23 cellular contexts compared by ENCODE assay signal in the genomic region with DNA sequence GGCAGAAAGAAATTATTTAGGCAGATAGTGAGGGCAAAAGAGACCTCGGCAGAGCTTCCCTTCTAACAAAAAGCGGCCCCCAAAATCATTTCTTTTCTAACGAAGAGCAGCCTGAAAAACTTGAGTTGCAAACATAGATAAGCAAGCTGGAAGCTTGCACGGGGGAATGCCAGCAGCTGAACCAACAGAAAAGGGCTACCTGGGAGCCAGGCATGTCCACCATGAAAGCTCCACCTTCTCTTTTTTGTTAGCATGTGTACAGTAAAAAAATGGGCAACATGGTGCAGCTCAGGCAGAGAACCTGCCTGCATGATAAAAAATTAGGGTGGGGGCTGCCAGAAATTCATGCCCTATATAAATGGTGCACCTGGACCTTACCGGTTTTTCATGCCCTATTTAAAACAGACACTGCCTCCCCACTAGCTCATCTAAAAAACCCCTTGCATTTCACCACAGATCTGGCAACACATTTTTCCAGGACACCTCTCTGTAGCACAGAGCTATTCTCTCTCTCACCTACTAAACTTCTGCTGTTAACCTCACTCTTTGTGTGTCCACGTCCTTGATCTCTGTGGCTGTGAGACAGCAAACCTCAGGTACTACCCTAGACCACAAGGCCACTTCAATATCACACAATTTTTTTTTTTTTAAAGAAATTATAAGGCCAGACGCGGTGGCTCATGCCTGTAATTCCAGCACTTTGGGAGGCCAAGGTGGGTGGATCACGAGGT. TPM values are rescaled to one million over a fixed set of nuclear protein-coding genes. Genes with fewer than 3 reads are reported as not detected.
A peak's percentile ranks its signal among the peaks of the same experiment; 100 is the strongest.
DNase-seq lines count a peak whose midpoint lies in the region; ATAC-seq and TF ChIP-seq lines count a peak whose summit lies in the region.
"Had no signal": no experiment of that assay in that cellular context is flagged by ENCODE, and none has a peak within 500 bp of the region (broad histone marks: within the 10 kb centered on the region; RNA-seq: fewer than 3 reads in every experiment).

No MANE protein-coding gene starts in this region.

- peaks cover 4% of the 10 kb centered on the region for H3K4me1 Mint-ChIP-seq in activated CD4-positive, alpha-beta T cell treated with anti-CD3 and anti-CD28 coated beads, Interleukin-2, amount 10 ng/mL, durations not matched to agents 24 days and 14 days
- H3K4me1 Mint-ChIP-seq in natural killer cell treated with Interleukin-12 subunit alpha and Interleukin-12 subunit beta and Interleukin-15 and Interleukin-18, amount 100 ng/mL, for 72 hours (ENCODE audit: low read depth in 2 of 2), result peaks cover 4 to 6% of the 10 kb centered on the region in 2 donors

- peaks cover 12% of the 10 kb centered on the region for H3K36me3 Mint-ChIP-seq in activated CD4-positive, alpha-beta T cell treated with anti-CD3 and anti-CD28 coated beads, Interleukin-2, amount 10 ng/mL, durations not matched to agents 24 days and 14 days (ENCODE audit: low read depth)
- no peaks in the 10 kb centered on the region for H3K36me3 Mint-ChIP-seq in natural killer cell treated with Interleukin-12 subunit alpha and Interleukin-12 subunit beta and Interleukin-15 and Interleukin-18, amount 100 ng/mL, for 72 hours

- H3K4me3 ChIP-seq in body of pancreas, result no peak overlapping the region
- no peak overlapping the region for H3K4me3 ChIP-seq in effector memory CD4-positive, alpha-beta T cell (ENCODE audit: insufficient read depth, low read depth, low read length, poor library complexity, severe bottlenecking)
- H3K4me3 ChIP-seq: BLaER1, SK-N-MC had no signal

- peaks cover 35% of the 10 kb centered on the region for H3K4me1 ChIP-seq in body of pancreas
- H3K4me1 ChIP-seq in effector memory CD4-positive, alpha-beta T cell (ENCODE audit: control insufficient read depth, insufficient read depth, low read length, poor library complexity, severe bottlenecking), result no peaks in the 10 kb centered on the region
- H3K4me1 ChIP-seq: BLaER1, Caco-2 had no signal

- no peaks in the 10 kb centered on the region for H3K27me3 Mint-ChIP-seq in activated CD4-positive, alpha-beta T cell treated with anti-CD3 and anti-CD28 coated beads, Interleukin-2, amount 10 ng/mL, durations not matched to agents 24 days and 14 days
- H3K27me3 Mint-ChIP-seq in natural killer cell treated with Interleukin-12 subunit alpha and Interleukin-12 subunit beta and Interleukin-15 and Interleukin-18, amount 100 ng/mL, for 72 hours, result no peaks in the 10 kb centered on the region
- H3K27me3 Mint-ChIP-seq: CD4-positive, alpha-beta T cell had no signal

- H3K27me3 ChIP-seq in body of pancreas, result no peaks in the 10 kb centered on the region
- H3K27me3 ChIP-seq in effector memory CD4-positive, alpha-beta T cell (replicated peaks; ENCODE audit: control insufficient read depth, insufficient read depth, low read length, poor library complexity, severe bottlenecking), result no peaks in the 10 kb centered on the region
- H3K27me3 ChIP-seq: BLaER1 had no signal

- H3K27ac Mint-ChIP-seq in activated CD4-positive, alpha-beta T cell treated with anti-CD3 and anti-CD28 coated beads, Interleukin-2, amount 10 ng/mL, durations not matched to agents 24 days and 14 days, result no peak overlapping the region
- H3K27ac Mint-ChIP-seq in natural killer cell treated with Interleukin-12 subunit alpha and Interleukin-12 subunit beta and Interleukin-15 and Interleukin-18, amount 100 ng/mL, for 72 hours, result no peak overlapping the region
- H3K27ac Mint-ChIP-seq: CD4-positive, alpha-beta T cell had no signal

- TF ChIP-seq POLR2A in body of pancreas (IDR thresholded peaks at IDR 0.05), result no peak

- WGBS in body of pancreas, 2 donors, result 37 to 39% methylated on average over 9 of the region's 9 CpGs

- ATAC-seq in body of pancreas, result peak; percentile 92
- peak; percentile 49 to 69 for ATAC-seq in natural killer cell treated with Interleukin-12 subunit alpha and Interleukin-12 subunit beta and Interleukin-15 and Interleukin-18, amount 100 ng/mL, for 72 hours
- ATAC-seq in GM18868 (IDR thresholded peaks at IDR 0.05; ENCODE audit: unreplicated experiment), result no peak
- ATAC-seq: PC-3 had no signal

- peak; percentile 54 for DNase-seq in activated CD4-positive, alpha-beta T cell treated with anti-CD3 and anti-CD28 coated beads, Interleukin-2, amount 10 ng/mL, durations not matched to agents 24 days and 14 days
- no peak for DNase-seq in activated CD4-positive, alpha-beta T cell treated with anti-CD3 and anti-CD28 coated beads, Interleukin-2, amount 50 U/mL, for 4 hours
- DNase-seq in NCI-H146 treated with DMSO at 0.1 percent for 48 hours (lab: John Stamatoyannopoulos, UW; ENCODE audit: unreplicated experiment) (peak; percentile 20), body of pancreas (peak; percentile 84 to 90 (median 88))
- no peak for DNase-seq in natural killer cell treated with Interleukin-12 subunit alpha and Interleukin-12 subunit beta and Interleukin-15 and Interleukin-18, amount 100 ng/mL, for 72 hours (ENCODE audit: low spot score)
- no peak for DNase-seq in effector memory CD4-positive, alpha-beta T cell
- DNase-seq in stimulated activated CD4-positive, alpha-beta T cell treated with anti-CD3 and anti-CD28 coated beads, Interleukin-12 subunit alpha, Interleukin-12 subunit beta, amount 100 ng/mL, for 4 hours, result no peak
- DNase-seq: ACHN; Caco-2; CD4-positive, alpha-beta T cell; DMS 273 treated with DMSO at 0.1 percent for 48 hours; DMS79 treated with DMSO at 0.1 percent for 48 hours; Kasumi-1; NCI-H187; NCI-H2107; NCI-H446 treated with DMSO at 0.1 percent for 48 hours; NCI-H526 treated with DMSO at 0.1 percent for 48 hours; PC-3; SHP77 treated with DMSO at 0.1 percent for 48 hours had no signal

- peak overlapping the region; percentile 48 to 82 (median 56) for H3K27ac ChIP-seq in body of pancreas
- H3K27ac ChIP-seq in effector memory CD4-positive, alpha-beta T cell (ENCODE audit: insufficient read depth, low read length, poor library complexity, severe bottlenecking), result no peak overlapping the region
- H3K27ac ChIP-seq: 22Rv1, BLaER1, SK-N-MC had no signal

- no peak for TF ChIP-seq CTCF in body of pancreas (IDR thresholded peaks at IDR 0.05)

- H3K9me3 ChIP-seq in body of pancreas, result no peaks in the 10 kb centered on the region
- H3K9me3 ChIP-seq in effector memory CD4-positive, alpha-beta T cell (ENCODE audit: control insufficient read depth, low read length), result no peaks in the 10 kb centered on the region
- H3K9me3 ChIP-seq: Caco-2 had no signal

- H3K36me3 ChIP-seq in body of pancreas (replicated peaks in 1 of 2; ENCODE audit: insufficient read depth in 1 of 2, low read depth in 2 of 2), result peaks cover 0 to 4% of the 10 kb centered on the region in 2 donors
- no peaks in the 10 kb centered on the region for H3K36me3 ChIP-seq in effector memory CD4-positive, alpha-beta T cell (ENCODE audit: control insufficient read depth, insufficient read depth, low read length)

- H3K9me3 Mint-ChIP-seq in activated CD4-positive, alpha-beta T cell treated with anti-CD3 and anti-CD28 coated beads, Interleukin-2, amount 10 ng/mL, durations not matched to agents 24 days and 14 days, result no peaks in the 10 kb centered on the region
- no peaks in the 10 kb centered on the region for H3K9me3 Mint-ChIP-seq in natural killer cell treated with Interleukin-12 subunit alpha and Interleukin-12 subunit beta and Interleukin-15 and Interleukin-18, amount 100 ng/mL, for 72 hours
- H3K9me3 Mint-ChIP-seq: CD4-positive, alpha-beta T cell had no signal

- intact Hi-C loops in activated CD4-positive, alpha-beta T cell treated with anti-CD3 and anti-CD28 coated beads, Interleukin-2, amount 10 ng/mL, durations not matched to agents 24 days and 14 days (cut with micrococcal nuclease), result no loop called here
- intact Hi-C loops in body of pancreas (cut with DNase I), result no loop called here

- no peak overlapping the region for H3K4me3 Mint-ChIP-seq in activated CD4-positive, alpha-beta T cell treated with anti-CD3 and anti-CD28 coated beads, Interleukin-2, amount 10 ng/mL, durations not matched to agents 24 days and 14 days
- no peak overlapping the region for H3K4me3 Mint-ChIP-seq in natural killer cell treated with Interleukin-12 subunit alpha and Interleukin-12 subunit beta and Interleukin-15 and Interleukin-18, amount 100 ng/mL, for 72 hours
- H3K4me3 Mint-ChIP-seq: CD4-positive, alpha-beta T cell had no signal

RNA-seq across cellular contexts. Expression of a gene that starts 18.7 kb away (rescaled TPM):
- total RNA-seq in activated CD4-positive, alpha-beta T cell treated with anti-CD3 and anti-CD28 coated beads, Interleukin-2, amount 10 ng/mL, durations not matched to agents 24 days and 14 days, result 27.4 and 28.0 TPM in 2 replicates
- total RNA-seq in body of pancreas, result 10 to 100 TPM; 40.0 to 42.2 TPM
- 10 to 100 TPM; 29.1 to 36.7 TPM for total RNA-seq in natural killer cell treated with Interleukin-12 subunit alpha and Interleukin-12 subunit beta and Interleukin-15 and Interleukin-18, amount 100 ng/mL, for 72 hours

RNA-seq across cellular contexts. Expression of a gene that starts 29.4 kb away (rescaled TPM):
- total RNA-seq in activated CD4-positive, alpha-beta T cell treated with anti-CD3 and anti-CD28 coated beads, Interleukin-2, amount 10 ng/mL, durations not matched to agents 24 days and 14 days, result 1.6 and 2.1 TPM in 2 replicates
- 10 to 100 TPM in 1 of 2 donors, 1 to 10 TPM in 1; 4.9 to 14.8 TPM for total RNA-seq in body of pancreas
- total RNA-seq in natural killer cell treated with Interleukin-12 subunit alpha and Interleukin-12 subunit beta and Interleukin-15 and Interleukin-18, amount 100 ng/mL, for 72 hours, result 1 to 10 TPM; 1.6 to 1.7 TPM

RNA-seq across cellular contexts. Expression of a gene that starts 34.9 kb away (rescaled TPM):
- total RNA-seq in activated CD4-positive, alpha-beta T cell treated with anti-CD3 and anti-CD28 coated beads, Interleukin-2, amount 10 ng/mL, durations not matched to agents 24 days and 14 days, result 150 and 151 TPM in 2 replicates
- 10 to 100 TPM; 18.5 to 20.2 TPM for total RNA-seq in body of pancreas
- total RNA-seq in natural killer cell treated with Interleukin-12 subunit alpha and Interleukin-12 subunit beta and Interleukin-15 and Interleukin-18, amount 100 ng/mL, for 72 hours, result 100 to 1,000 TPM in 1 of 2 donors, 10 to 100 TPM in 1; 79.5 to 127 TPM

Comparison
In these comparisons a context has a peak if more than half of its experiments do, and no peak if none do; other contexts are left out.
1. DNase-seq: peak in activated CD4-positive, alpha-beta T cell treated with anti-CD3 and anti-CD28 coated beads, Interleukin-2, amount 10 ng/mL, durations not matched to agents 24 days and 14 days (single experiment), NCI-H146 treated with DMSO at 0.1 percent for 48 hours (single experiment) and body of pancreas (4 of 4); none in activated CD4-positive, alpha-beta T cell treated with anti-CD3 and anti-CD28 coated beads, Interleukin-2, amount 50 U/mL, for 4 hours (0 of 2), natural killer cell treated with Interleukin-12 subunit alpha and Interleukin-12 subunit beta and Interleukin-15 and Interleukin-18, amount 100 ng/mL, for 72 hours (single experiment), effector memory CD4-positive, alpha-beta T cell (0 of 3) and stimulated activated CD4-positive, alpha-beta T cell treated with anti-CD3 and anti-CD28 coated beads, Interleukin-12 subunit alpha, Interleukin-12 subunit beta, amount 100 ng/mL, for 4 hours (single experiment).